Comparison of ENCODE assay signal across 9 cellular contexts in genomic region chr6:85360794-85361642, GRCh38.
DNase-seq lines count a peak whose midpoint lies in the region; ATAC-seq and FAIRE-seq lines count a peak whose summit lies in the region.
"Had no signal": no experiment of that assay in that cellular context is flagged by ENCODE, and none has a peak within 500 bp of the region (broad histone marks: within the 10 kb centered on the region; RNA-seq: fewer than 3 reads in every experiment).

No MANE protein-coding gene starts in this region.

- CTCF ChIA-PET in CD8-positive, alpha-beta memory T cell (lab: Charles Lee), result interaction anchor here (2.3 kb wide), 2 partner anchors 11 to 122 kb away, joined by 5 to 9 read pairs; no protein-coding TSS in a partner anchor

- H3K4me3 Mint-ChIP-seq in CD8-positive, alpha-beta memory T cell, result no peak overlapping the region

- peaks cover 0 to 3% of the 10 kb centered on the region in 2 donors for H3K27me3 Mint-ChIP-seq in CD8-positive, alpha-beta memory T cell

- no peak overlapping the region for H3K4me3 ChIP-seq in small intestine (ENCODE audit: low read depth in 1 of 2, low read length in 2 of 2)
- no peak overlapping the region for H3K4me3 ChIP-seq in CD8-positive, alpha-beta memory T cell (ENCODE audit: low read length)
- H3K4me3 ChIP-seq: SK-N-MC had no signal

- POLR2A ChIA-PET in CD8-positive, alpha-beta memory T cell (lab: Charles Lee), result no interaction called here

- WGBS in small intestine, 3 donors, result 20 to 23% (median 21%) methylated on average over 1 of the region's 1 CpG

- peaks cover 0 to 4% of the 10 kb centered on the region in 2 donors for H3K4me1 ChIP-seq in small intestine (ENCODE audit: control insufficient read depth in 2 of 2, insufficient read depth in 1 of 2, low read depth in 1 of 2, low read length in 1 of 2)
- no peaks in the 10 kb centered on the region for H3K4me1 ChIP-seq in CD8-positive, alpha-beta memory T cell (ENCODE audit: insufficient read depth, low read length)

- no peaks in the 10 kb centered on the region for H3K9me3 ChIP-seq in small intestine (ENCODE audit: control insufficient read depth, low read depth)
- no peaks in the 10 kb centered on the region for H3K9me3 ChIP-seq in CD8-positive, alpha-beta memory T cell (ENCODE audit: low read length)

- no peaks in the 10 kb centered on the region for H3K27me3 ChIP-seq in small intestine (ENCODE audit: control insufficient read depth in 2 of 2, insufficient read depth in 2 of 2, low read length in 2 of 2)
- no peaks in the 10 kb centered on the region for H3K27me3 ChIP-seq in CD8-positive, alpha-beta memory T cell (ENCODE audit: insufficient read depth, low read length, poor library complexity, severe bottlenecking)

- no peak for FAIRE-seq in small intestine (lab: Jason Lieb, UNC)

- no peaks in the 10 kb centered on the region for H3K36me3 ChIP-seq in small intestine (ENCODE audit: control insufficient read depth in 2 of 2, insufficient read depth in 2 of 2, low read length in 2 of 2)
- H3K36me3 ChIP-seq in CD8-positive, alpha-beta memory T cell (ENCODE audit: insufficient read depth, low read length), result no peaks in the 10 kb centered on the region

- no peaks in the 10 kb centered on the region for H3K36me3 Mint-ChIP-seq in CD8-positive, alpha-beta memory T cell

- no peak overlapping the region for H3K27ac Mint-ChIP-seq in CD8-positive, alpha-beta memory T cell

- H3K4me1 Mint-ChIP-seq in CD8-positive, alpha-beta memory T cell, result no peaks in the 10 kb centered on the region

- H3K27ac ChIP-seq in small intestine (ENCODE audit: low read depth in 1 of 2, low read length in 1 of 2), result peak overlapping the region in 1 of 2 donors; percentile 21
- H3K27ac ChIP-seq in CD8-positive, alpha-beta memory T cell (ENCODE audit: low read depth, low read length), result no peak overlapping the region
- H3K27ac ChIP-seq: SK-N-MC had no signal

- DNase-seq in NCI-H226 (peak; percentile 90), small intestine (peak; percentile 59), SHP77 (lab: John Stamatoyannopoulos, UW) (no peak)
- no peak for DNase-seq in stimulated activated CD8-positive, alpha-beta memory T cell treated with anti-CD3 and anti-CD28 coated beads, Interleukin-4, amount 100 ng/mL, for 48 hours
- no peak for DNase-seq in CD8-positive, alpha-beta memory T cell

- H3K9me3 Mint-ChIP-seq in CD8-positive, alpha-beta memory T cell, result no peaks in the 10 kb centered on the region

- ATAC-seq in GM21360 (IDR thresholded peaks at IDR 0.05; ENCODE audit: unreplicated experiment) (peak; percentile 44), esophagus mucosa (peak; percentile 98), GM21576 (IDR thresholded peaks at IDR 0.05; ENCODE audit: unreplicated experiment) (no peak)

Comparison
In these comparisons a context has a peak if more than half of its experiments do, and no peak if none do; other contexts are left out.
1. DNase-seq: peak in NCI-H226 (single experiment) and small intestine (single experiment); none in stimulated activated CD8-positive, alpha-beta memory T cell treated with anti-CD3 and anti-CD28 coated beads, Interleukin-4, amount 100 ng/mL, for 48 hours (single experiment), SHP77 (0 of 2) and CD8-positive, alpha-beta memory T cell (0 of 5).